Comparison of ENCODE assay signal across 12 cellular contexts in the genomic region with DNA sequence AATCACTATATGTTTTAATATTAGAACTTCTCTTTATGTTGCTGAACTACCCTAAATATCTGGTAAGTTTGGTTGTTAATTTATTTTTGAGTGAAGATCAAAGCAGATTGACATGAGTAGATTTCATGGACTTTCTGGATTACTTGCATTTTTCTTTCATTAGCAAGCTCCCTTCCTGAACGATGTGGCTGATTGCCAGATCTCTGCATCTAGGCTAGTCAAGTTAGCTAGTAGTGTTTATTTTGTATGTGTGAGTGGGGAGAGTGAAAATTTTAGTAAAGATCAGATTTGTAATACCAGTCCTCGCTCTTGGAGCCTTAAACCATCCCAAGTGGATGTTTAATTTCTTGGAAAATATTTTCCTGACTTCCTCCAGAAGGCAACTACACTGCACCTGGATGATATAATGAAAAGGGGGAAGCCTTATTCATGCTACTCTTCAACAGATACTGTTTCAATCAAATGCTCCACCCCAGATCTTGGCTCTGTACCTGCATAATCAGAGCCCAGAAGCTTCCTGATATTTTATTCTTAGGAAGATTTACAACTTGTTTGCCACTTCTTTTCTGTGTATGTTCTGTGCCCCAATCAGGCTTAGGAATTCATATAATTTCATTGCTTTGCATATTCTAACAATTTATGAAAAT.
DNase-seq lines count a peak whose midpoint lies in the region; ATAC-seq and TF ChIP-seq lines count a peak whose summit lies in the region.
"Had no signal": no experiment of that assay in that cellular context is flagged by ENCODE, and none has a peak within 500 bp of the region (broad histone marks: within the 10 kb centered on the region; RNA-seq: fewer than 3 reads in every experiment).

No MANE protein-coding gene starts in this region.

- no peak overlapping the region for H3K4me3 ChIP-seq in epithelial cell of esophagus (ENCODE audit: low read length)

- ATAC-seq in HG03196 (IDR thresholded peaks at IDR 0.05; ENCODE audit: unreplicated experiment) (no peak), GM21737 (IDR thresholded peaks at IDR 0.05; ENCODE audit: unreplicated experiment) (no peak)
- ATAC-seq: WTC11 had no signal

- H3K27me3 Mint-ChIP-seq in nephron progenitor cell (ENCODE audit: low read depth, poor library complexity): peaks cover 5% of the 10 kb centered on the region

- no peak overlapping the region for H3K4me3 Mint-ChIP-seq in nephron progenitor cell
- H3K4me3 Mint-ChIP-seq: WTC11 had no signal

- H3K9me3 Mint-ChIP-seq in nephron progenitor cell: no peaks in the 10 kb centered on the region
- H3K9me3 Mint-ChIP-seq: WTC11 had no signal

- no peak overlapping the region for H3K27ac Mint-ChIP-seq in nephron progenitor cell
- H3K27ac Mint-ChIP-seq: WTC11 had no signal

- DNase-seq in DMS 273 (lab: John Stamatoyannopoulos, UW; ENCODE audit: unreplicated experiment) (peak; percentile 7), DMS 273 treated with DMSO at 0.1 percent for 48 hours (lab: John Stamatoyannopoulos, UW) (no peak), NCI-H226 (peak; percentile 59), epithelial cell of esophagus (ENCODE audit: low read depth) (peak; percentile 73), non-pigmented ciliary epithelial cell (ENCODE audit: low read depth) (peak; percentile 77), nephron progenitor cell (no peak)
- DNase-seq: amygdala, DMS79, SIG-M5 had no signal

- H3K36me3 Mint-ChIP-seq in nephron progenitor cell (ENCODE audit: low read depth): no peaks in the 10 kb centered on the region
- H3K36me3 Mint-ChIP-seq: WTC11 had no signal

- H3K4me1 Mint-ChIP-seq in nephron progenitor cell: no peaks in the 10 kb centered on the region
- H3K4me1 Mint-ChIP-seq: WTC11 had no signal

- TF ChIP-seq CTCF in epithelial cell of esophagus (IDR thresholded peaks at IDR 0.05; ENCODE audit: insufficient read depth, low read depth, low read length, missing control alignments) (no peak), nephron progenitor cell (IDR thresholded peaks at IDR 0.05) (no peak)

Comparison
In these comparisons a context has a peak if more than half of its experiments do, and no peak if none do; other contexts are left out.
1. DNase-seq: peak in DMS 273 (single experiment), NCI-H226 (single experiment), epithelial cell of esophagus (single experiment) and non-pigmented ciliary epithelial cell (single experiment); none in DMS 273 treated with DMSO at 0.1 percent for 48 hours (single experiment) and nephron progenitor cell (single experiment).